In the genomic region with DNA sequence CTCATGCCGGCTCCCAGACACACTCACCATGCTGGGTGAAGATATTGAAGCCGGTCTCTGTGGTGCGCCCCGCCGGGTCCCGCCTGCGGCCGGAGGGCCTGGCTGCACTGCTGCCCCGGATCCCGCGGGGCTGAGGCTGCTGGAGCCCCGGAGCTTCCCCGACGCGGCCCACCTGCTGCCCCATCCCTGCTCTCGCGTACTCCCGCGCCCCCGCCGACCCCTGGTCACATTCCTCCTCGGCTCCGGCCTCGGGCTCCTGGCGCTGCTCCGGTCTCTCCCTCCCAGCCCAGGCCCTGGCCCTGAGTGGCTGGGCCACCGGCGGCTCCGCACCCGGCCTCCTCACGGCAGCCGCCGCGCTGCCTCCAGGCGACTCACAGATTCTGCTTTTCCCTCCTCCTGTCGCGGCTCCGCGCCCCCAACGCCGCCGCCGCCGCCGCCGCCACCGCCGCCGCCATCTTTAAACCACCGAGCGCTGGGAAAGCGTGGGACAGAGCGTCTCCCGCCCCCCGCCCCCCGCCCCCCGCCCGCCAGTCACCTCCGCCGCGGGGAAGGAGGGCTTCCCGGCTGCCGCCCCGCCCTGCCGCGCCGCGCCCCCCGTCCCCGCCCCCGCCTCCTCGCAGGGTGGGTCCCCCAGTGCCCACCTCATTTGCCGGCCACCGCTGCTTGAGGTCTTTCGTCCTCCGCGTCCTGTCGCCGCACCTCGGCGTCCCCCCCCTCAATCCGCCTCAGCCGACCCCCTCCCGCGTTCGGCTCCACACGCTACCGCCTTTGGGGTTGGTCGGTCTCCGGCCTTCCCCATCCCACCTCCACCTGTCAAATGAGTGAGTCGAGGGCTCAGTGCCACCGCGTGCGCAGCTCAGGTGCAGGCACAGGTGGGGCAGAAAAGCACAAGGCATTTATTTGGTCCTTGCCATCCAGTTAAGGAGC, we compare ENCODE assay signal across 8 cellular contexts. TPM values are rescaled to one million over a fixed set of nuclear protein-coding genes. Genes with fewer than 3 reads are reported as not detected.
DNase-seq lines count a peak whose midpoint lies in the region; ATAC-seq and TF ChIP-seq lines count a peak whose summit lies in the region.

A gene (minus strand): TSS at position 464 of the 927 bp plus-strand sequence. CDS start 280 bp downstream, at position 184.

- H3K27ac ChIP-seq in BLaER1 treated with 17β-estradiol and CSF1 and Interleukin-3, amounts not matched to agents 10 nM and 100 nM, result peak within 1 kb of the TSS; percentile 82 to 93 (median 88)
- H3K27ac ChIP-seq in foreskin keratinocyte (peak within 1 kb of the TSS; percentile 51), thoracic aorta (peak within 1 kb of the TSS; percentile 80 to 91)

- ATAC-seq in HG03520 (IDR thresholded peaks at IDR 0.05; ENCODE audit: unreplicated experiment) (peak; percentile 49), foreskin keratinocyte (peak; percentile 31), thoracic aorta (ENCODE audit: insufficient number of reproducible peaks, low FRiP score, low read depth) (no peak)

- H3K9ac ChIP-seq in BLaER1 treated with 17β-estradiol and CSF1 and Interleukin-3, amounts not matched to agents 10 nM and 100 nM, result peak within 1 kb of the TSS; percentile 91 to 96 (median 94)

- DNase-seq in GM19240 (ENCODE audit: insufficient read length, low spot score) (peak; percentile 19), activated gamma-delta T cell (lab: John Stamatoyannopoulos, UW) (peak; percentile 48), foreskin keratinocyte (peak in 1 of 2 donors; percentile 11), occipital lobe (lab: John Stamatoyannopoulos, UW) (peak; percentile 46), thoracic aorta (ENCODE audit: low spot score) (no peak)

- peaks cover 0 to 44% (median 22%) of the 10 kb centered on the region in 11 experiments; a peak in 10 of 22 replicates for H4K20me1 ChIP-seq in BLaER1 treated with 17β-estradiol and CSF1 and Interleukin-3, amounts not matched to agents 10 nM and 100 nM

- H3K4me3 ChIP-seq in BLaER1 treated with 17β-estradiol and CSF1 and Interleukin-3, amounts not matched to agents 10 nM and 100 nM, result peak within 1 kb of the TSS; percentile 78 to 99 (median 94)
- H3K4me3 ChIP-seq in thoracic aorta, result peak within 1 kb of the TSS; percentile 99

- H3K36me3 ChIP-seq in BLaER1 treated with 17β-estradiol and CSF1 and Interleukin-3, amounts not matched to agents 10 nM and 100 nM, result peaks cover 0 to 14% (median 4%) of the 10 kb centered on the region in 11 experiments; a peak in 15 of 22 replicates
- H3K36me3 ChIP-seq in thoracic aorta, result no peaks in the 10 kb centered on the region

- H3K4me1 ChIP-seq in BLaER1 treated with 17β-estradiol and CSF1 and Interleukin-3, amounts not matched to agents 10 nM and 100 nM, result peaks cover 13 to 34% (median 23%) of the 10 kb centered on the region in 10 experiments; a peak in 19 of 20 replicates
- peaks cover 39% of the 10 kb centered on the region for H3K4me1 ChIP-seq in foreskin keratinocyte
- H3K4me1 ChIP-seq in thoracic aorta (ENCODE audit: control insufficient read depth in 1 of 2, low read depth in 2 of 2), result peaks cover 8 to 28% of the 10 kb centered on the region in 2 donors

- no peaks in the 10 kb centered on the region for H3K27me3 ChIP-seq in BLaER1 treated with 17β-estradiol and CSF1 and Interleukin-3, amounts not matched to agents 10 nM and 100 nM
- no peaks in the 10 kb centered on the region for H3K27me3 ChIP-seq in foreskin keratinocyte
- H3K27me3 ChIP-seq in thoracic aorta (replicated peaks; ENCODE audit: insufficient read depth), result no peaks in the 10 kb centered on the region

- H3K9me3 ChIP-seq in BLaER1 treated with 17β-estradiol and CSF1 and Interleukin-3, amounts not matched to agents 10 nM and 100 nM (replicated peaks in 1 of 11), result no peaks in the 10 kb centered on the region
- H3K9me3 ChIP-seq in thoracic aorta, result no peaks in the 10 kb centered on the region

- H3K4me2 ChIP-seq in BLaER1 treated with 17β-estradiol and CSF1 and Interleukin-3, amounts not matched to agents 10 nM and 100 nM, result peak within 1 kb of the TSS; percentile 80 to 94 (median 89)

- TF ChIP-seq CTCF in foreskin keratinocyte (conservative IDR thresholded peaks at IDR 0.05) (no peak), thoracic aorta (IDR thresholded peaks at IDR 0.05) (no peak)

TF ChIP-seq in PFSK-1, 5 proteins besides CTCF, POLR2A, EP300 and RAD21:
- TF ChIP-seq TAF1 (IDR thresholded peaks at IDR 0.05; ENCODE audit: borderline replicate concordance, insufficient read depth, low read length) (0 out of 2 replicates have a peak, but pooled peaks have one; percentile 21), POLR2AphosphoS5 (IDR thresholded peaks at IDR 0.05; ENCODE audit: low read depth, low read length) (peak; percentile 22; the same call in 1 of the 2 replicates), FOXP2 (optimal IDR thresholded peaks at IDR 0.05; ENCODE audit: borderline replicate concordance, extremely low read depth, extremely low read length, insufficient read depth) (no peak)

RNA-seq across cellular contexts. Expression of the gene that starts here (rescaled TPM):
- polyA plus RNA-seq in PFSK-1 (2012; ENCODE audit: insufficient read length, low read depth), result 4.9 TPM
- total RNA-seq in foreskin keratinocyte (42.2 and 47.3 TPM in 2 replicates), occipital lobe (36.5 TPM), thoracic aorta (10 to 100 TPM; 23.6 to 62.4 TPM)
- 4.5 TPM in 2 replicates for polyA plus RNA-seq in foreskin keratinocyte
